Comparison of ENCODE assay signal across 8 cellular contexts in genomic region chr10:132331259-132331955, GRCh38. TPM values are rescaled to one million over a fixed set of nuclear protein-coding genes. Genes with fewer than 3 reads are reported as not detected.
DNase-seq lines count a peak whose midpoint lies in the region; ATAC-seq and TF ChIP-seq lines count a peak whose summit lies in the region.

No MANE protein-coding gene starts in this region.

- peak; percentile 14 for ATAC-seq in HG02938 (IDR thresholded peaks at IDR 0.05; ENCODE audit: unreplicated experiment)
- ATAC-seq in Panc1 = peak; percentile 73
- peak; percentile 52 for ATAC-seq in esophagus mucosa

- H3K27ac Mint-ChIP-seq in activated naive CD4-positive, alpha-beta T cell treated with anti-CD3 and anti-CD28 coated beads, Interleukin-2, amount 50 U/mL, for 24 hours = peak overlapping the region; percentile 82
- H3K27ac Mint-ChIP-seq in osteocyte (ENCODE audit: unreplicated experiment) = peak overlapping the region; percentile 91

- no peaks in the 10 kb centered on the region for H3K9me3 ChIP-seq in Panc1 (ENCODE audit: control insufficient read depth, insufficient read depth, low read depth, low read length)

- peak overlapping the region; percentile 98 to 100 for H3K4me3 ChIP-seq in Panc1 (ENCODE audit: low read depth in 2 of 2, low read length in 2 of 2)

- H3K4me1 Mint-ChIP-seq in activated naive CD4-positive, alpha-beta T cell treated with anti-CD3 and anti-CD28 coated beads, Interleukin-2, amount 50 U/mL, for 24 hours = peaks cover 73% of the 10 kb centered on the region
- H3K4me1 Mint-ChIP-seq in osteocyte (ENCODE audit: unreplicated experiment) = peaks cover 47% of the 10 kb centered on the region

- CTCF ChIA-PET in Panc1 (lab: Charles Lee) = no interaction called here

- no peaks in the 10 kb centered on the region for H3K27me3 ChIP-seq in Panc1 (ENCODE audit: control insufficient read depth, insufficient read depth, low read length)

- TF ChIP-seq CTCF in Panc1 (IDR thresholded peaks at IDR 0.05) (no peak), osteocyte (IDR thresholded peaks at IDR 0.05) (no peak)

- in situ Hi-C loops in Panc1 (cut with HindIII; ENCODE audit: low pct_unique_long_range_greater_than_20kb, low sequenced_read_pairs) = no loop called here

- BruUV-seq in Panc1 (replicated peaks; lab: Mats Ljungman, UMichigan) = TSS peak; percentile 77

- no peak for DNase-seq in activated naive CD4-positive, alpha-beta T cell (lab: John Stamatoyannopoulos, UW)
- DNase-seq in Panc1 (ENCODE audit: low read depth, low spot score) (no peak), osteocyte (ENCODE audit: extremely low spot score, unreplicated experiment) (no peak), NCI-H748 (lab: John Stamatoyannopoulos, UW; ENCODE audit: unreplicated experiment) (no peak)
- no peak for DNase-seq in stimulated activated CD8-positive, alpha-beta memory T cell treated with anti-CD3 and anti-CD28 coated beads, Interleukin-4, amount 100 ng/mL, for 48 hours

- intact Hi-C loops in Panc1 (cut with micrococcal nuclease; ENCODE audit: unreplicated experiment) = loop anchor here (5.0 kb wide), 1 partner anchor 109 kb away; no protein-coding TSS in a partner anchor

- H3K27ac ChIP-seq in Panc1 (ENCODE audit: low read length) = peak overlapping the region; percentile 99

- no peaks in the 10 kb centered on the region for H3K27me3 Mint-ChIP-seq in activated naive CD4-positive, alpha-beta T cell treated with anti-CD3 and anti-CD28 coated beads, Interleukin-2, amount 50 U/mL, for 24 hours
- H3K27me3 Mint-ChIP-seq in osteocyte (ENCODE audit: unreplicated experiment) = no peaks in the 10 kb centered on the region

- peaks cover 8% of the 10 kb centered on the region for H3K36me3 Mint-ChIP-seq in activated naive CD4-positive, alpha-beta T cell treated with anti-CD3 and anti-CD28 coated beads, Interleukin-2, amount 50 U/mL, for 24 hours
- peaks cover 12% of the 10 kb centered on the region for H3K36me3 Mint-ChIP-seq in osteocyte (ENCODE audit: unreplicated experiment)

- H3K4me1 ChIP-seq in Panc1 (ENCODE audit: control insufficient read depth, insufficient read depth, low read length) = peaks cover 31% of the 10 kb centered on the region

- POLR2A ChIA-PET in Panc1 (lab: Charles Lee) = interaction anchor here (0.7 kb wide), 1 partner anchor 97 kb away, joined by 5 read pairs; no protein-coding TSS in a partner anchor

- H3K9me3 Mint-ChIP-seq in activated naive CD4-positive, alpha-beta T cell treated with anti-CD3 and anti-CD28 coated beads, Interleukin-2, amount 50 U/mL, for 24 hours = no peaks in the 10 kb centered on the region
- no peaks in the 10 kb centered on the region for H3K9me3 Mint-ChIP-seq in osteocyte (ENCODE audit: unreplicated experiment)

- H3K4me3 Mint-ChIP-seq in activated naive CD4-positive, alpha-beta T cell treated with anti-CD3 and anti-CD28 coated beads, Interleukin-2, amount 50 U/mL, for 24 hours = peak overlapping the region; percentile 92
- peak overlapping the region; percentile 95 for H3K4me3 Mint-ChIP-seq in osteocyte (ENCODE audit: unreplicated experiment)

- no peaks in the 10 kb centered on the region for H3K36me3 ChIP-seq in Panc1 (ENCODE audit: control insufficient read depth, insufficient read depth, low read length)

RNA-seq across cellular contexts. Expression of gene LRRC27, which starts 0.6 kb away (rescaled TPM):
- total RNA-seq in Panc1 (2021; ENCODE audit: unreplicated experiment) (15.7 TPM), esophagus mucosa (3.9 TPM), osteocyte (17.9 and 18.9 TPM in 2 replicates)
- 15.9 TPM for polyA plus RNA-seq in Panc1 (2012; ENCODE audit: insufficient read length)

RNA-seq across cellular contexts. Expression of gene STK32C, which starts 23.7 kb away (rescaled TPM):
- total RNA-seq in Panc1 (2021; ENCODE audit: unreplicated experiment) = 53.7 TPM
- polyA plus RNA-seq in Panc1 (2012; ENCODE audit: insufficient read length) = 74.8 TPM
- total RNA-seq in esophagus mucosa = 7.1 TPM
- total RNA-seq in osteocyte = 15.7 and 17.3 TPM in 2 replicates

Comparison
In these comparisons a context has a peak if more than half of its experiments do, and no peak if none do; other contexts are left out.
1. ATAC-seq: peak in every context shown above with its lines; median percentile 73 in Panc1; 52 in esophagus mucosa; 14 in HG02938.